8 cellular contexts compared by ENCODE assay signal in genomic region chr2:111898703-111899514, GRCh38. TPM values are rescaled to one million over a fixed set of nuclear protein-coding genes. Genes with fewer than 3 reads are reported as not detected.
DNase-seq lines count a peak whose midpoint lies in the region; ATAC-seq and TF ChIP-seq lines count a peak whose summit lies in the region.

No MANE protein-coding gene starts in this region.

- CTCF ChIA-PET in RWPE1 (lab: Yijun Ruan, JAX), result interaction anchor here (0.5 to 2.3 kb wide), 5 partner anchors 11 to 149 kb away, joined by 3 to 12 read pairs (median 3); no protein-coding TSS in a partner anchor

- WGBS in urinary bladder, result under 1% methylated on average over 70 of the region's 70 CpGs

- H3K27ac ChIP-seq in VCaP (peak overlapping the region; percentile 82), duodenal mucosa (ENCODE audit: low read depth, low read length) (peak overlapping the region; percentile 62), muscle layer of colon (ENCODE audit: low read depth, low read length) (peak overlapping the region; percentile 92), urinary bladder (ENCODE audit: low read depth) (peak overlapping the region; percentile 28), RWPE1 (no peak overlapping the region)

- H3K4me3 ChIP-seq in AG09309 (ENCODE audit: control insufficient read depth, low read depth, low read length) (peak overlapping the region; percentile 62), duodenal mucosa (ENCODE audit: low read depth in 1 of 2, low read length in 2 of 2) (peak overlapping the region; percentile 67 to 87), muscle layer of colon (ENCODE audit: low read depth in 1 of 2, low read length in 2 of 2) (peak overlapping the region; percentile 79 to 89), urinary bladder (ENCODE audit: low read depth, low read length) (peak overlapping the region; percentile 83)

- H3K4me1 ChIP-seq in duodenal mucosa (ENCODE audit: control insufficient read depth in 1 of 2, insufficient read depth in 2 of 2, low read length in 2 of 2) (peaks cover 16 to 19% of the 10 kb centered on the region in 2 donors), muscle layer of colon (ENCODE audit: insufficient read depth, low read length) (peaks cover 16% of the 10 kb centered on the region), urinary bladder (ENCODE audit: insufficient read depth) (no peaks in the 10 kb centered on the region)

- no peak for TF ChIP-seq CTCF in AG09309 (IDR thresholded peaks at IDR 0.05; ENCODE audit: control insufficient read depth, insufficient read depth, low read depth, low read length, missing control alignments)
- no peak for TF ChIP-seq CTCF in VCaP (conservative IDR thresholded peaks at IDR 0.05)
- no peak for TF ChIP-seq CTCF in RWPE1 (conservative IDR thresholded peaks at IDR 0.05; ENCODE audit: low read depth)

- ATAC-seq in GM21360 (IDR thresholded peaks at IDR 0.05; ENCODE audit: unreplicated experiment) (peak; percentile 10), HG03280 (IDR thresholded peaks at IDR 0.05; ENCODE audit: unreplicated experiment) (no peak)

- H3K36me3 ChIP-seq in duodenal mucosa (ENCODE audit: control insufficient read depth in 1 of 2, insufficient read depth in 2 of 2, low read length in 2 of 2) (no peaks in the 10 kb centered on the region), muscle layer of colon (ENCODE audit: insufficient read depth, low read length) (no peaks in the 10 kb centered on the region), urinary bladder (ENCODE audit: insufficient read depth) (no peaks in the 10 kb centered on the region)

- H3K9me3 ChIP-seq in duodenal mucosa (ENCODE audit: control insufficient read depth in 1 of 2, low read length in 2 of 2) (no peaks in the 10 kb centered on the region), muscle layer of colon (ENCODE audit: low read length) (no peaks in the 10 kb centered on the region)

- POLR2A ChIA-PET in RWPE1 (lab: Yijun Ruan, JAX; ENCODE audit: low non-redundant PET), result no interaction called here

- peak overlapping the region; percentile 63 for H3K9ac ChIP-seq in duodenal mucosa (ENCODE audit: low read depth in 1 of 2, low read length in 2 of 2)
- peak overlapping the region; percentile 58 for H3K9ac ChIP-seq in muscle layer of colon (ENCODE audit: low read length)

- DNase-seq in AG09309 (ENCODE audit: low read depth) (no peak), RWPE1 (ENCODE audit: low spot score) (no peak)

- H3K27me3 ChIP-seq in duodenal mucosa (ENCODE audit: control insufficient read depth in 1 of 2, insufficient read depth in 2 of 2, low read length in 2 of 2) (no peaks in the 10 kb centered on the region), muscle layer of colon (ENCODE audit: control insufficient read depth in 1 of 2, insufficient read depth in 2 of 2, low read length in 2 of 2) (no peaks in the 10 kb centered on the region)

RNA-seq across cellular contexts. Expression of gene MERTK, which starts 0.5 kb away (rescaled TPM):
- total RNA-seq in urinary bladder, result 17.6 TPM
- 16.1 TPM for polyA plus RNA-seq in urinary bladder

RNA-seq across cellular contexts. Expression of gene ANAPC1, which starts 14.9 kb away (rescaled TPM):
- 71.1 TPM for total RNA-seq in urinary bladder
- polyA plus RNA-seq in urinary bladder, result 12.4 TPM
